1 cellular context compared by ENCODE assay signal in the genomic region with DNA sequence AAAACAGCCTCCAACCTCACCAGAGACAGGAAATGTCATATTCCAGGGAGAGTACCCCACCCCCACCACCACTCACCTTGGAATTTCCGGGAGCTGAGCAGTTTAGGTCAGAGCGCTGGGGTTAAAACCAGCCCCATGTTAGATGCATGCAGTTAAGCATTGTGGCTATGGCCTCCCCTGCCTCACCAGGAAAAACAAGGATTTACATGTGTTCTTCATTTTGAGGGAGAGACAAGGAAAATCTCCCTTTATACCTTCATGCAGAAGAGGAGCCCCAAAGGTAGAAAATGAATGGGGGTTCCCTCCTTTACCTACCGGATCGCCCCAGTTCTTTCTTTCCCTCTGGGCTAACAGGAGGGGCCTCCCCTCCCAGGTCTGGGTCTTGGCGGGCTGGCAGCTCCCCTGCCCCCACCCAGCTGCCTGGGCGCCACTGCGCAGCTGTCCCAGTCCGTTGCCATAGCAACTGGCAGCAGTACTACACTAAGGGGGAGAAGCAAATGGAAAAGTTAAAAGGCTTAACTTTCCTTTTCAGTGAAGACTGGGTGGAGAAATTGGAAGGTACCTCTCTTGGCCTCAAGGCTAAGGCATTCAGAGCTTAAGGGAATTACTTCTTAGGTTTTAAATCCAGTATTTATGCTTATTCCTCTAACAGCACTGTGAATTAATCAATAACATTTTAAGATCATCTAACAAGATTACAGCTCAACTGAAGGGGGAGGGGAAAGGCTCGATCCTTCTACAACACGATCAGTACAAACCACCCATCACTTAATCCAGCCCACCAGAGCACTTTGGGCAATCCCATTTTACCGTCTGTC.
TF ChIP-seq lines count a peak whose summit lies in the region.

No MANE protein-coding gene starts in this region.

TF ChIP-seq in K562, 482 proteins besides CTCF, POLR2A, EP300 and RAD21 (continues in another document):
- TF ChIP-seq, protein P1, sequence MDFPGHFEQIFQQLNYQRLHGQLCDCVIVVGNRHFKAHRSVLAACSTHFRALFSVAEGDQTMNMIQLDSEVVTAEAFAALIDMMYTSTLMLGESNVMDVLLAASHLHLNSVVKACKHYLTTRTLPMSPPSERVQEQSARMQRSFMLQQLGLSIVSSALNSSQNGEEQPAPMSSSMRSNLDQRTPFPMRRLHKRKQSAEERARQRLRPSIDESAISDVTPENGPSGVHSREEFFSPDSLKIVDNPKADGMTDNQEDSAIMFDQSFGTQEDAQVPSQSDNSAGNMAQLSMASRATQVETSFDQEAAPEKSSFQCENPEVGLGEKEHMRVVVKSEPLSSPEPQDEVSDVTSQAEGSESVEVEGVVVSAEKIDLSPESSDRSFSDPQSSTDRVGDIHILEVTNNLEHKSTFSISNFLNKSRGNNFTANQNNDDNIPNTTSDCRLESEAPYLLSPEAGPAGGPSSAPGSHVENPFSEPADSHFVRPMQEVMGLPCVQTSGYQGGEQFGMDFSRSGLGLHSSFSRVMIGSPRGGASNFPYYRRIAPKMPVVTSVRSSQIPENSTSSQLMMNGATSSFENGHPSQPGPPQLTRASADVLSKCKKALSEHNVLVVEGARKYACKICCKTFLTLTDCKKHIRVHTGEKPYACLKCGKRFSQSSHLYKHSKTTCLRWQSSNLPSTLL (IDR thresholded peaks at IDR 0.05): no peak
- no peak for TF ChIP-seq SMARCC2 (IDR thresholded peaks at IDR 0.05; ENCODE audit: low read depth)
- no peak for TF ChIP-seq RUNX1 (IDR thresholded peaks at IDR 0.05; ENCODE audit: low read depth)
- TF ChIP-seq MAZ (CRISPR knock-in tag; conservative IDR thresholded peaks at IDR 0.05 in 1 of 2, IDR thresholded peaks at IDR 0.05 in 1 of 2): peak in 1 of 2 experiments; percentile 65; a peak in 2 of 4 replicates
- TF ChIP-seq, protein P2, sequence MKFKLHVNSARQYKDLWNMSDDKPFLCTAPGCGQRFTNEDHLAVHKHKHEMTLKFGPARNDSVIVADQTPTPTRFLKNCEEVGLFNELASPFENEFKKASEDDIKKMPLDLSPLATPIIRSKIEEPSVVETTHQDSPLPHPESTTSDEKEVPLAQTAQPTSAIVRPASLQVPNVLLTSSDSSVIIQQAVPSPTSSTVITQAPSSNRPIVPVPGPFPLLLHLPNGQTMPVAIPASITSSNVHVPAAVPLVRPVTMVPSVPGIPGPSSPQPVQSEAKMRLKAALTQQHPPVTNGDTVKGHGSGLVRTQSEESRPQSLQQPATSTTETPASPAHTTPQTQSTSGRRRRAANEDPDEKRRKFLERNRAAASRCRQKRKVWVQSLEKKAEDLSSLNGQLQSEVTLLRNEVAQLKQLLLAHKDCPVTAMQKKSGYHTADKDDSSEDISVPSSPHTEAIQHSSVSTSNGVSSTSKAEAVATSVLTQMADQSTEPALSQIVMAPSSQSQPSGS (CRISPR knock-in tag; IDR thresholded peaks at IDR 0.05): no peak
- TF ChIP-seq ZSCAN29 (IDR thresholded peaks at IDR 0.05): no peak
- TF ChIP-seq MYC (IDR thresholded peaks at IDR 0.05; ENCODE audit: low read depth, low read length): peak; percentile 24
- no peak for TF ChIP-seq MYC (CRISPR knock-in tag; IDR thresholded peaks at IDR 0.05; ENCODE audit: borderline replicate concordance, low read depth)
- TF ChIP-seq ZFP36 (IDR thresholded peaks at IDR 0.05; ENCODE audit: low read depth, low read length, partially characterized antibody): no peak
- TF ChIP-seq, protein P3, sequence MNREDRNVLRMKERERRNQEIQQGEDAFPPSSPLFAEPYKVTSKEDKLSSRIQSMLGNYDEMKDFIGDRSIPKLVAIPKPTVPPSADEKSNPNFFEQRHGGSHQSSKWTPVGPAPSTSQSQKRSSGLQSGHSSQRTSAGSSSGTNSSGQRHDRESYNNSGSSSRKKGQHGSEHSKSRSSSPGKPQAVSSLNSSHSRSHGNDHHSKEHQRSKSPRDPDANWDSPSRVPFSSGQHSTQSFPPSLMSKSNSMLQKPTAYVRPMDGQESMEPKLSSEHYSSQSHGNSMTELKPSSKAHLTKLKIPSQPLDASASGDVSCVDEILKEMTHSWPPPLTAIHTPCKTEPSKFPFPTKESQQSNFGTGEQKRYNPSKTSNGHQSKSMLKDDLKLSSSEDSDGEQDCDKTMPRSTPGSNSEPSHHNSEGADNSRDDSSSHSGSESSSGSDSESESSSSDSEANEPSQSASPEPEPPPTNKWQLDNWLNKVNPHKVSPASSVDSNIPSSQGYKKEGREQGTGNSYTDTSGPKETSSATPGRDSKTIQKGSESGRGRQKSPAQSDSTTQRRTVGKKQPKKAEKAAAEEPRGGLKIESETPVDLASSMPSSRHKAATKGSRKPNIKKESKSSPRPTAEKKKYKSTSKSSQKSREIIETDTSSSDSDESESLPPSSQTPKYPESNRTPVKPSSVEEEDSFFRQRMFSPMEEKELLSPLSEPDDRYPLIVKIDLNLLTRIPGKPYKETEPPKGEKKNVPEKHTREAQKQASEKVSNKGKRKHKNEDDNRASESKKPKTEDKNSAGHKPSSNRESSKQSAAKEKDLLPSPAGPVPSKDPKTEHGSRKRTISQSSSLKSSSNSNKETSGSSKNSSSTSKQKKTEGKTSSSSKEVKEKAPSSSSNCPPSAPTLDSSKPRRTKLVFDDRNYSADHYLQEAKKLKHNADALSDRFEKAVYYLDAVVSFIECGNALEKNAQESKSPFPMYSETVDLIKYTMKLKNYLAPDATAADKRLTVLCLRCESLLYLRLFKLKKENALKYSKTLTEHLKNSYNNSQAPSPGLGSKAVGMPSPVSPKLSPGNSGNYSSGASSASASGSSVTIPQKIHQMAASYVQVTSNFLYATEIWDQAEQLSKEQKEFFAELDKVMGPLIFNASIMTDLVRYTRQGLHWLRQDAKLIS (CRISPR knock-in tag; IDR thresholded peaks at IDR 0.05): no peak
- TF ChIP-seq BACH1 (tag; IDR thresholded peaks at IDR 0.05): no peak
- TF ChIP-seq PHF20 (IDR thresholded peaks at IDR 0.05; ENCODE audit: partially characterized antibody): no peak
- no peak for TF ChIP-seq GABPA (tag; conservative IDR thresholded peaks at IDR 0.05; ENCODE audit: low read depth)
- TF ChIP-seq POLR2AphosphoS2 (IDR thresholded peaks at IDR 0.05; ENCODE audit: low read length): no peak
- TF ChIP-seq BRCA1 (IDR thresholded peaks at IDR 0.05): no peak
- TF ChIP-seq BRCA1 (CRISPR knock-in tag; IDR thresholded peaks at IDR 0.05): no peak
- TF ChIP-seq NONO (IDR thresholded peaks at IDR 0.05; ENCODE audit: low read depth in 2 of 2, low read length in 1 of 2): no peak
- TF ChIP-seq NBN (IDR thresholded peaks at IDR 0.05; ENCODE audit: low read depth): 0 out of 2 replicates have a peak, but pooled peaks have one; percentile 21
- TF ChIP-seq ZNF766 (CRISPR knock-in tag; conservative IDR thresholded peaks at IDR 0.05): peak; percentile 47; the same call in 1 of the 2 replicates
- TF ChIP-seq NFIX (CRISPR knock-in tag; IDR thresholded peaks at IDR 0.05; ENCODE audit: low read depth): no peak
- TF ChIP-seq CBX1 (IDR thresholded peaks at IDR 0.05; ENCODE audit: low read depth): no peak
- 0 out of 2 replicates have a peak, but pooled peaks have one; percentile 4 for TF ChIP-seq JUND (IDR thresholded peaks at IDR 0.05; ENCODE audit: borderline replicate concordance, low read depth, low read length)
- TF ChIP-seq JUND (tag; IDR thresholded peaks at IDR 0.05; ENCODE audit: borderline replicate concordance, low read depth, low read length): no peak
- TF ChIP-seq, protein P4, sequence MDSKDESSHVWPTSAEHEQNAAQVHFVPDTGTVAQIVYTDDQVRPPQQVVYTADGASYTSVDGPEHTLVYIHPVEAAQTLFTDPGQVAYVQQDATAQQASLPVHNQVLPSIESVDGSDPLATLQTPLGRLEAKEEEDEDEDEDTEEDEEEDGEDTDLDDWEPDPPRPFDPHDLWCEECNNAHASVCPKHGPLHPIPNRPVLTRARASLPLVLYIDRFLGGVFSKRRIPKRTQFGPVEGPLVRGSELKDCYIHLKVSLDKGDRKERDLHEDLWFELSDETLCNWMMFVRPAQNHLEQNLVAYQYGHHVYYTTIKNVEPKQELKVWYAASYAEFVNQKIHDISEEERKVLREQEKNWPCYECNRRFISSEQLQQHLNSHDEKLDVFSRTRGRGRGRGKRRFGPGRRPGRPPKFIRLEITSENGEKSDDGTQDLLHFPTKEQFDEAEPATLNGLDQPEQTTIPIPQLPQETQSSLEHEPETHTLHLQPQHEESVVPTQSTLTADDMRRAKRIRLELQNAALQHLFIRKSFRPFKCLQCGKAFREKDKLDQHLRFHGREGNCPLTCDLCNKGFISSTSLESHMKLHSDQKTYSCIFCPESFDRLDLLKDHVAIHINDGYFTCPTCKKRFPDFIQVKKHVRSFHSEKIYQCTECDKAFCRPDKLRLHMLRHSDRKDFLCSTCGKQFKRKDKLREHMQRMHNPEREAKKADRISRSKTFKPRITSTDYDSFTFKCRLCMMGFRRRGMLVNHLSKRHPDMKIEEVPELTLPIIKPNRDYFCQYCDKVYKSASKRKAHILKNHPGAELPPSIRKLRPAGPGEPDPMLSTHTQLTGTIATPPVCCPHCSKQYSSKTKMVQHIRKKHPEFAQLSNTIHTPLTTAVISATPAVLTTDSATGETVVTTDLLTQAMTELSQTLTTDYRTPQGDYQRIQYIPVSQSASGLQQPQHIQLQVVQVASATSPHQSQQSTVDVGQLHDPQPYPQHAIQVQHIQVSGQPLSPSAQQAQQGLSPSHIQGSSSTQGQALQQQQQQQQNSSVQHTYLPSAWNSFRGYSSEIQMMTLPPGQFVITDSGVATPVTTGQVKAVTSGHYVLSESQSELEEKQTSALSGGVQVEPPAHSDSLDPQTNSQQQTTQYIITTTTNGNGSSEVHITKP (IDR thresholded peaks at IDR 0.05; ENCODE audit: partially characterized antibody): peak; percentile 88
- TF ChIP-seq ZFP30 (CRISPR knock-in tag; IDR thresholded peaks at IDR 0.05; ENCODE audit: borderline replicate concordance): no peak
- TF ChIP-seq, protein P5, sequence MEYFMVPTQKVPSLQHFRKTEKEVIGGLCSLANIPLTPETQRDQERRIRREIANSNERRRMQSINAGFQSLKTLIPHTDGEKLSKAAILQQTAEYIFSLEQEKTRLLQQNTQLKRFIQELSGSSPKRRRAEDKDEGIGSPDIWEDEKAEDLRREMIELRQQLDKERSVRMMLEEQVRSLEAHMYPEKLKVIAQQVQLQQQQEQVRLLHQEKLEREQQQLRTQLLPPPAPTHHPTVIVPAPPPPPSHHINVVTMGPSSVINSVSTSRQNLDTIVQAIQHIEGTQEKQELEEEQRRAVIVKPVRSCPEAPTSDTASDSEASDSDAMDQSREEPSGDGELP (CRISPR knock-in tag; IDR thresholded peaks at IDR 0.05; ENCODE audit: borderline replicate concordance): peak; percentile 97
- TF ChIP-seq CHD2 (IDR thresholded peaks at IDR 0.05; ENCODE audit: low read depth, low read length): peak; percentile 66
- TF ChIP-seq, protein P6, sequence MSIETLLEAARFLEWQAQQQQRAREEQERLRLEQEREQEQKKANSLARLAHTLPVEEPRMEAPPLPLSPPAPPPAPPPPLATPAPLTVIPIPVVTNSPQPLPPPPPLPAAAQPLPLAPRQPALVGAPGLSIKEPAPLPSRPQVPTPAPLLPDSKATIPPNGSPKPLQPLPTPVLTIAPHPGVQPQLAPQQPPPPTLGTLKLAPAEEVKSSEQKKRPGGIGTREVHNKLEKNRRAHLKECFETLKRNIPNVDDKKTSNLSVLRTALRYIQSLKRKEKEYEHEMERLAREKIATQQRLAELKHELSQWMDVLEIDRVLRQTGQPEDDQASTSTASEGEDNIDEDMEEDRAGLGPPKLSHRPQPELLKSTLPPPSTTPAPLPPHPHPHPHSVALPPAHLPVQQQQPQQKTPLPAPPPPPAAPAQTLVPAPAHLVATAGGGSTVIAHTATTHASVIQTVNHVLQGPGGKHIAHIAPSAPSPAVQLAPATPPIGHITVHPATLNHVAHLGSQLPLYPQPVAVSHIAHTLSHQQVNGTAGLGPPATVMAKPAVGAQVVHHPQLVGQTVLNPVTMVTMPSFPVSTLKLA (conservative IDR thresholded peaks at IDR 0.05): peak; percentile 35 to 46; a peak in 2 of 4 replicates
- no peak for TF ChIP-seq PCBP1 (IDR thresholded peaks at IDR 0.05; ENCODE audit: low read depth, low read length, poor library complexity, severe bottlenecking)
- TF ChIP-seq, protein P7, sequence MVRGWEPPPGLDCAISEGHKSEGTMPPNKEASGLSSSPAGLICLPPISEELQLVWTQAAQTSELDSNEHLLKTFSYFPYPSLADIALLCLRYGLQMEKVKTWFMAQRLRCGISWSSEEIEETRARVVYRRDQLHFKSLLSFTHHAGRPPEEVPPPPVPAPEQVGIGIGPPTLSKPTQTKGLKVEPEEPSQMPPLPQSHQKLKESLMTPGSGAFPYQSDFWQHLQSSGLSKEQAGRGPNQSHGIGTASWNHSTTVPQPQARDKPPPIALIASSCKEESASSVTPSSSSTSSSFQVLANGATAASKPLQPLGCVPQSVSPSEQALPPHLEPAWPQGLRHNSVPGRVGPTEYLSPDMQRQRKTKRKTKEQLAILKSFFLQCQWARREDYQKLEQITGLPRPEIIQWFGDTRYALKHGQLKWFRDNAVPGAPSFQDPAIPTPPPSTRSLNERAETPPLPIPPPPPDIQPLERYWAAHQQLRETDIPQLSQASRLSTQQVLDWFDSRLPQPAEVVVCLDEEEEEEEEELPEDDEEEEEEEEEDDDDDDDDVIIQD (CRISPR knock-in tag; IDR thresholded peaks at IDR 0.05): no peak
- peak; percentile 40 for TF ChIP-seq EP400 (IDR thresholded peaks at IDR 0.05)
- no peak for TF ChIP-seq ZBTB1 (CRISPR knock-in tag; IDR thresholded peaks at IDR 0.05; ENCODE audit: borderline replicate concordance, low read depth)
- no peak for TF ChIP-seq KDM4B (IDR thresholded peaks at IDR 0.05; ENCODE audit: borderline replicate concordance in 2 of 2, low read depth in 1 of 2)
- TF ChIP-seq TCF7 (IDR thresholded peaks at IDR 0.05; ENCODE audit: borderline replicate concordance): no peak
- TF ChIP-seq, protein P8, sequence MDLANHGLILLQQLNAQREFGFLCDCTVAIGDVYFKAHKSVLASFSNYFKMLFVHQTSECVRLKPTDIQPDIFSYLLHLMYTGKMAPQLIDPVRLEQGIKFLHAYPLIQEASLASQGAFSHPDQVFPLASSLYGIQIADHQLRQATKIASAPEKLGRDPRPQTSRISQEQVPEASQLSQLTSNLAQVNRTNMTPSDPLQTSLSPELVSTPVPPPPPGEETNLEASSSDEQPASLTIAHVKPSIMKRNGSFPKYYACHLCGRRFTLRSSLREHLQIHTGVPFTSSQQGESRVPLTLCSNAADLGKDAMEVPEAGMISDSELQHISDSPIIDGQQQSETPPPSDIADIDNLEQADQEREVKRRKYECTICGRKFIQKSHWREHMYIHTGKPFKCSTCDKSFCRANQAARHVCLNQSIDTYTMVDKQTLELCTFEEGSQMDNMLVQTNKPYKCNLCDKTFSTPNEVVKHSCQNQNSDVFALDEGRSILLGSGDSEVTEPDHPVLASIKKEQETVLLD (IDR thresholded peaks at IDR 0.05): 0 out of 2 replicates have a peak, but pooled peaks have one; percentile 59
- TF ChIP-seq ZBTB8A (IDR thresholded peaks at IDR 0.05; ENCODE audit: partially characterized antibody): no peak
- peak; percentile 55 for TF ChIP-seq POLR2G (IDR thresholded peaks at IDR 0.05; ENCODE audit: low read depth, low read length)
- no peak for TF ChIP-seq ZNF347 (CRISPR knock-in tag; IDR thresholded peaks at IDR 0.05; ENCODE audit: low read depth)
- no peak for TF ChIP-seq ZNF143 (CRISPR knock-in tag; IDR thresholded peaks at IDR 0.05)
- TF ChIP-seq, protein P9, sequence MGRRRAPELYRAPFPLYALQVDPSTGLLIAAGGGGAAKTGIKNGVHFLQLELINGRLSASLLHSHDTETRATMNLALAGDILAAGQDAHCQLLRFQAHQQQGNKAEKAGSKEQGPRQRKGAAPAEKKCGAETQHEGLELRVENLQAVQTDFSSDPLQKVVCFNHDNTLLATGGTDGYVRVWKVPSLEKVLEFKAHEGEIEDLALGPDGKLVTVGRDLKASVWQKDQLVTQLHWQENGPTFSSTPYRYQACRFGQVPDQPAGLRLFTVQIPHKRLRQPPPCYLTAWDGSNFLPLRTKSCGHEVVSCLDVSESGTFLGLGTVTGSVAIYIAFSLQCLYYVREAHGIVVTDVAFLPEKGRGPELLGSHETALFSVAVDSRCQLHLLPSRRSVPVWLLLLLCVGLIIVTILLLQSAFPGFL (CRISPR knock-in tag; IDR thresholded peaks at IDR 0.05): no peak
- no peak for TF ChIP-seq GABPB2 (CRISPR knock-in tag; conservative IDR thresholded peaks at IDR 0.05)
- no peak for TF ChIP-seq ZBED1 (IDR thresholded peaks at IDR 0.05)
